1 cellular context compared by ENCODE assay signal in the genomic region with DNA sequence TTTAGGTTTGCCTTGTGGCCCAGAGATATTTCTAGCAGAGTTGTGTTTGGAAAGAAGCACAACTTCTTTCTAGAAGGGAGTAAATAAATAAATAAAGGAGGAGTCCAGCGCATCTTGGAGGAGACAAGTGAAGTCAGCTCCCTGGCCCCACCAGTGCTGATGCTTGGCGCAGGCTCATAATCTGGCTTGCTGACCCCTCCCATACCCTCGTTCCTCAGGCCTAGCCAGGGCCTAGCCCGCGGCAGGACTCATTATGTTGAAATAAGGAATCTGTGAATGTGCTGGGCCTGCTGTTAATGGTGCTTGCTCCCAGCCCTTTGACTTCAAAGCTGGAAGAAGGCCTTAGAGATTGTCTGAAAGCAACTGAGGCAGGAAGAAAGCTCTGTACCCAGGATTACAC.
TF ChIP-seq lines count a peak whose summit lies in the region.

No MANE protein-coding gene starts in this region.

TF ChIP-seq in IMR-90, 13 proteins besides CTCF, POLR2A, EP300 and RAD21 (continued from another document):
- TF ChIP-seq, protein P1, sequence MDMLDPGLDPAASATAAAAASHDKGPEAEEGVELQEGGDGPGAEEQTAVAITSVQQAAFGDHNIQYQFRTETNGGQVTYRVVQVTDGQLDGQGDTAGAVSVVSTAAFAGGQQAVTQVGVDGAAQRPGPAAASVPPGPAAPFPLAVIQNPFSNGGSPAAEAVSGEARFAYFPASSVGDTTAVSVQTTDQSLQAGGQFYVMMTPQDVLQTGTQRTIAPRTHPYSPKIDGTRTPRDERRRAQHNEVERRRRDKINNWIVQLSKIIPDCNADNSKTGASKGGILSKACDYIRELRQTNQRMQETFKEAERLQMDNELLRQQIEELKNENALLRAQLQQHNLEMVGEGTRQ (IDR thresholded peaks at IDR 0.05; ENCODE audit: low read depth, low read length): no peak
- TF ChIP-seq RCOR1 (IDR thresholded peaks at IDR 0.05; ENCODE audit: insufficient replicate concordance, low read length) (no peak), BHLHE40 (IDR thresholded peaks at IDR 0.05; ENCODE audit: low read depth, low read length) (no peak), ELK1 (IDR thresholded peaks at IDR 0.05; ENCODE audit: borderline replicate concordance, low read depth, low read length) (no peak), MXI1 (IDR thresholded peaks at IDR 0.05; ENCODE audit: borderline replicate concordance, low read depth, low read length) (no peak), SMC3 (IDR thresholded peaks at IDR 0.05; ENCODE audit: low read depth, low read length) (no peak), CHD1 (IDR thresholded peaks at IDR 0.05; ENCODE audit: low read depth, low read length) (no peak)
